ENCODE assay signal across 1 cellular context in genomic region chr1:243254927-243255790, GRCh38.
TF ChIP-seq lines count a peak whose summit lies in the region.

Gene CEP170, minus strand, starts transcription at chr1:243255281. Its CDS starts 30,001 bp downstream, at chr1:243225280.

TF ChIP-seq in HepG2, 621 proteins besides CTCF, POLR2A, EP300 and RAD21 (continued from another document and continues in another):
- TF ChIP-seq, protein P1, sequence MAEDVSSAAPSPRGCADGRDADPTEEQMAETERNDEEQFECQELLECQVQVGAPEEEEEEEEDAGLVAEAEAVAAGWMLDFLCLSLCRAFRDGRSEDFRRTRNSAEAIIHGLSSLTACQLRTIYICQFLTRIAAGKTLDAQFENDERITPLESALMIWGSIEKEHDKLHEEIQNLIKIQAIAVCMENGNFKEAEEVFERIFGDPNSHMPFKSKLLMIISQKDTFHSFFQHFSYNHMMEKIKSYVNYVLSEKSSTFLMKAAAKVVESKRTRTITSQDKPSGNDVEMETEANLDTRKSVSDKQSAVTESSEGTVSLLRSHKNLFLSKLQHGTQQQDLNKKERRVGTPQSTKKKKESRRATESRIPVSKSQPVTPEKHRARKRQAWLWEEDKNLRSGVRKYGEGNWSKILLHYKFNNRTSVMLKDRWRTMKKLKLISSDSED (CRISPR knock-in tag; IDR thresholded peaks at IDR 0.05): no peak
- peak; percentile 61; the same call in 1 of the 2 replicates for TF ChIP-seq SALL1 (CRISPR knock-in tag; IDR thresholded peaks at IDR 0.05)
- no peak for TF ChIP-seq MTA3 (CRISPR knock-in tag; IDR thresholded peaks at IDR 0.05)
- TF ChIP-seq, protein P2, sequence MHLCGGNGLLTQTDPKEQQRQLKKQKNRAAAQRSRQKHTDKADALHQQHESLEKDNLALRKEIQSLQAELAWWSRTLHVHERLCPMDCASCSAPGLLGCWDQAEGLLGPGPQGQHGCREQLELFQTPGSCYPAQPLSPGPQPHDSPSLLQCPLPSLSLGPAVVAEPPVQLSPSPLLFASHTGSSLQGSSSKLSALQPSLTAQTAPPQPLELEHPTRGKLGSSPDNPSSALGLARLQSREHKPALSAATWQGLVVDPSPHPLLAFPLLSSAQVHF (CRISPR knock-in tag; IDR thresholded peaks at IDR 0.05): no peak
- no peak; the same call in 1 of the 2 replicates for TF ChIP-seq ATRX (CRISPR knock-in tag; IDR thresholded peaks at IDR 0.05; ENCODE audit: borderline replicate concordance)
- 0 out of 2 replicates have a peak, but pooled peaks have one; percentile 70 for TF ChIP-seq ZNF224 (CRISPR knock-in tag; IDR thresholded peaks at IDR 0.05)
- TF ChIP-seq, protein P3, sequence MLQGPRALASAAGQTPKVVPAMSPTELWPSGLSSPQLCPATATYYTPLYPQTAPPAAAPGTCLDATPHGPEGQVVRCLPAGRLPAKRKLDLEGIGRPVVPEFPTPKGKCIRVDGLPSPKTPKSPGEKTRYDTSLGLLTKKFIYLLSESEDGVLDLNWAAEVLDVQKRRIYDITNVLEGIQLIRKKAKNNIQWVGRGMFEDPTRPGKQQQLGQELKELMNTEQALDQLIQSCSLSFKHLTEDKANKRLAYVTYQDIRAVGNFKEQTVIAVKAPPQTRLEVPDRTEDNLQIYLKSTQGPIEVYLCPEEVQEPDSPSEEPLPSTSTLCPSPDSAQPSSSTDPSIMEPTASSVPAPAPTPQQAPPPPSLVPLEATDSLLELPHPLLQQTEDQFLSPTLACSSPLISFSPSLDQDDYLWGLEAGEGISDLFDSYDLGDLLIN (CRISPR knock-in tag; IDR thresholded peaks at IDR 0.05; ENCODE audit: borderline replicate concordance): no peak; the same call in 1 of the 2 replicates
- TF ChIP-seq PREB (CRISPR knock-in tag; IDR thresholded peaks at IDR 0.05): no peak
- no peak for TF ChIP-seq HOXA7 (CRISPR knock-in tag; IDR thresholded peaks at IDR 0.05)
- TF ChIP-seq RBAK (CRISPR knock-in tag; IDR thresholded peaks at IDR 0.05): no peak
- no peak for TF ChIP-seq SMARCC2 (IDR thresholded peaks at IDR 0.05)
- no peak for TF ChIP-seq DPF2 (CRISPR knock-in tag; IDR thresholded peaks at IDR 0.05; ENCODE audit: borderline replicate concordance, low read depth)
- no peak for TF ChIP-seq TFAP4 (IDR thresholded peaks at IDR 0.05; ENCODE audit: borderline replicate concordance, low read depth)
- TF ChIP-seq SAFB2 (CRISPR knock-in tag; IDR thresholded peaks at IDR 0.05; ENCODE audit: borderline replicate concordance, low read depth): peak; percentile 92
- TF ChIP-seq GZF1 (CRISPR knock-in tag; IDR thresholded peaks at IDR 0.05): peak; percentile 57; the same call in 1 of the 2 replicates
- no peak for TF ChIP-seq HNF4G (IDR thresholded peaks at IDR 0.05; ENCODE audit: borderline replicate concordance, low read depth, low read length)
- TF ChIP-seq HNF4G (CRISPR knock-in tag; IDR thresholded peaks at IDR 0.05; ENCODE audit: borderline replicate concordance, low read depth): 0 out of 2 replicates have a peak, but pooled peaks have one; percentile 29
- TF ChIP-seq MXD4 (CRISPR knock-in tag; IDR thresholded peaks at IDR 0.05): no peak
- TF ChIP-seq KLF11 (CRISPR knock-in tag; IDR thresholded peaks at IDR 0.05): no peak
- TF ChIP-seq, protein P4, sequence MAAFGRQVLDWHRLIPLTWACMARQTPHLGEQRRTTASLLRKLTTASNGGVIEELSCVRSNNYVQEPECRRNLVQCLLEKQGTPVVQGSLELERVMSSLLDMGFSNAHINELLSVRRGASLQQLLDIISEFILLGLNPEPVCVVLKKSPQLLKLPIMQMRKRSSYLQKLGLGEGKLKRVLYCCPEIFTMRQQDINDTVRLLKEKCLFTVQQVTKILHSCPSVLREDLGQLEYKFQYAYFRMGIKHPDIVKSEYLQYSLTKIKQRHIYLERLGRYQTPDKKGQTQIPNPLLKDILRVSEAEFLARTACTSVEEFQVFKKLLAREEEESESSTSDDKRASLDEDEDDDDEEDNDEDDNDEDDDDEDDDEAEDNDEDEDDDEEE (CRISPR knock-in tag; IDR thresholded peaks at IDR 0.05): no peak
- TF ChIP-seq KDM2A (CRISPR knock-in tag; IDR thresholded peaks at IDR 0.05; ENCODE audit: borderline replicate concordance, low read depth): peak; percentile 42; the same call in 1 of the 2 replicates
- no peak for TF ChIP-seq ZNF205 (CRISPR knock-in tag; IDR thresholded peaks at IDR 0.05)
- no peak for TF ChIP-seq ZNF329 (CRISPR knock-in tag; IDR thresholded peaks at IDR 0.05; ENCODE audit: low read depth)
- TF ChIP-seq, protein P5, sequence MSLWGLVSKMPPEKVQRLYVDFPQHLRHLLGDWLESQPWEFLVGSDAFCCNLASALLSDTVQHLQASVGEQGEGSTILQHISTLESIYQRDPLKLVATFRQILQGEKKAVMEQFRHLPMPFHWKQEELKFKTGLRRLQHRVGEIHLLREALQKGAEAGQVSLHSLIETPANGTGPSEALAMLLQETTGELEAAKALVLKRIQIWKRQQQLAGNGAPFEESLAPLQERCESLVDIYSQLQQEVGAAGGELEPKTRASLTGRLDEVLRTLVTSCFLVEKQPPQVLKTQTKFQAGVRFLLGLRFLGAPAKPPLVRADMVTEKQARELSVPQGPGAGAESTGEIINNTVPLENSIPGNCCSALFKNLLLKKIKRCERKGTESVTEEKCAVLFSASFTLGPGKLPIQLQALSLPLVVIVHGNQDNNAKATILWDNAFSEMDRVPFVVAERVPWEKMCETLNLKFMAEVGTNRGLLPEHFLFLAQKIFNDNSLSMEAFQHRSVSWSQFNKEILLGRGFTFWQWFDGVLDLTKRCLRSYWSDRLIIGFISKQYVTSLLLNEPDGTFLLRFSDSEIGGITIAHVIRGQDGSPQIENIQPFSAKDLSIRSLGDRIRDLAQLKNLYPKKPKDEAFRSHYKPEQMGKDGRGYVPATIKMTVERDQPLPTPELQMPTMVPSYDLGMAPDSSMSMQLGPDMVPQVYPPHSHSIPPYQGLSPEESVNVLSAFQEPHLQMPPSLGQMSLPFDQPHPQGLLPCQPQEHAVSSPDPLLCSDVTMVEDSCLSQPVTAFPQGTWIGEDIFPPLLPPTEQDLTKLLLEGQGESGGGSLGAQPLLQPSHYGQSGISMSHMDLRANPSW (CRISPR knock-in tag; IDR thresholded peaks at IDR 0.05; ENCODE audit: borderline replicate concordance): no peak; the same call in 1 of the 2 replicates
- TF ChIP-seq ZNF503 (CRISPR knock-in tag; IDR thresholded peaks at IDR 0.05): no peak
- TF ChIP-seq ZNF644 (CRISPR knock-in tag; IDR thresholded peaks at IDR 0.05; ENCODE audit: low read depth): no peak
- no peak for TF ChIP-seq TOE1 (CRISPR knock-in tag; IDR thresholded peaks at IDR 0.05)
- TF ChIP-seq, protein P6, sequence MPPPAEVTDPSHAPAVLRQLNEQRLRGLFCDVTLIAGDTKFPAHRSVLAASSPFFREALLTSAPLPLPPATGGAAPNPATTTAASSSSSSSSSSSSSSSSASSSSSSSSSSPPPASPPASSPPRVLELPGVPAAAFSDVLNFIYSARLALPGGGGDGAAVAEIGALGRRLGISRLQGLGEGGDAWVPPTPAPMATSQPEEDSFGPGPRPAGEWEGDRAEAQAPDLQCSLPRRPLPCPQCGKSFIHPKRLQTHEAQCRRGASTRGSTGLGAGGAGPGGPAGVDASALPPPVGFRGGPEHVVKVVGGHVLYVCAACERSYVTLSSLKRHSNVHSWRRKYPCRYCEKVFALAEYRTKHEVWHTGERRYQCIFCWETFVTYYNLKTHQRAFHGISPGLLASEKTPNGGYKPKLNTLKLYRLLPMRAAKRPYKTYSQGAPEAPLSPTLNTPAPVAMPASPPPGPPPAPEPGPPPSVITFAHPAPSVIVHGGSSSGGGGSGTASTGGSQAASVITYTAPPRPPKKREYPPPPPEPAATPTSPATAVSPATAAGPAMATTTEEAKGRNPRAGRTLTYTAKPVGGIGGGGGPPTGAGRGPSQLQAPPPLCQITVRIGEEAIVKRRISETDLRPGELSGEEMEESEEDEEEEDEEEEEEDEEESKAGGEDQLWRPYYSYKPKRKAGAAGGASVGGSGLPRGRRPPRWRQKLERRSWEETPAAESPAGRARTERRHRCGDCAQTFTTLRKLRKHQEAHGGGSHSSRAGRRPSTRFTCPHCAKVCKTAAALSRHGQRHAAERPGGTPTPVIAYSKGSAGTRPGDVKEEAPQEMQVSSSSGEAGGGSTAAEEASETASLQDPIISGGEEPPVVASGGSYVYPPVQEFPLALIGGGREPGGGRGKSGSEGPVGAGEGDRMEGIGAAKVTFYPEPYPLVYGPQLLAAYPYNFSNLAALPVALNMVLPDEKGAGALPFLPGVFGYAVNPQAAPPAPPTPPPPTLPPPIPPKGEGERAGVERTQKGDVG (CRISPR knock-in tag; IDR thresholded peaks at IDR 0.05; ENCODE audit: borderline replicate concordance): no peak
- no peak for TF ChIP-seq MED8 (CRISPR knock-in tag; IDR thresholded peaks at IDR 0.05; ENCODE audit: insufficient replicate concordance)
- TF ChIP-seq RFX1 (IDR thresholded peaks at IDR 0.05): no peak
- TF ChIP-seq POLR2G (IDR thresholded peaks at IDR 0.05; ENCODE audit: low read depth, low read length): peak; percentile 61; the same call in 1 of the 2 replicates
- TF ChIP-seq TFE3 (CRISPR knock-in tag; IDR thresholded peaks at IDR 0.05): no peak; the same call in 1 of the 2 replicates
- TF ChIP-seq ZNF792 (CRISPR knock-in tag; IDR thresholded peaks at IDR 0.05): no peak; the same call in 1 of the 2 replicates
- TF ChIP-seq, protein P7, sequence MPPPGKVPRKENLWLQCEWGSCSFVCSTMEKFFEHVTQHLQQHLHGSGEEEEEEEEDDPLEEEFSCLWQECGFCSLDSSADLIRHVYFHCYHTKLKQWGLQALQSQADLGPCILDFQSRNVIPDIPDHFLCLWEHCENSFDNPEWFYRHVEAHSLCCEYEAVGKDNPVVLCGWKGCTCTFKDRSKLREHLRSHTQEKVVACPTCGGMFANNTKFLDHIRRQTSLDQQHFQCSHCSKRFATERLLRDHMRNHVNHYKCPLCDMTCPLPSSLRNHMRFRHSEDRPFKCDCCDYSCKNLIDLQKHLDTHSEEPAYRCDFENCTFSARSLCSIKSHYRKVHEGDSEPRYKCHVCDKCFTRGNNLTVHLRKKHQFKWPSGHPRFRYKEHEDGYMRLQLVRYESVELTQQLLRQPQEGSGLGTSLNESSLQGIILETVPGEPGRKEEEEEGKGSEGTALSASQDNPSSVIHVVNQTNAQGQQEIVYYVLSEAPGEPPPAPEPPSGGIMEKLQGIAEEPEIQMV (CRISPR knock-in tag; IDR thresholded peaks at IDR 0.05; ENCODE audit: low read depth): peak; percentile 27; the same call in 1 of the 2 replicates
- TF ChIP-seq, protein P8, sequence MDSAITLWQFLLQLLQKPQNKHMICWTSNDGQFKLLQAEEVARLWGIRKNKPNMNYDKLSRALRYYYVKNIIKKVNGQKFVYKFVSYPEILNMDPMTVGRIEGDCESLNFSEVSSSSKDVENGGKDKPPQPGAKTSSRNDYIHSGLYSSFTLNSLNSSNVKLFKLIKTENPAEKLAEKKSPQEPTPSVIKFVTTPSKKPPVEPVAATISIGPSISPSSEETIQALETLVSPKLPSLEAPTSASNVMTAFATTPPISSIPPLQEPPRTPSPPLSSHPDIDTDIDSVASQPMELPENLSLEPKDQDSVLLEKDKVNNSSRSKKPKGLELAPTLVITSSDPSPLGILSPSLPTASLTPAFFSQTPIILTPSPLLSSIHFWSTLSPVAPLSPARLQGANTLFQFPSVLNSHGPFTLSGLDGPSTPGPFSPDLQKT (CRISPR knock-in tag; IDR thresholded peaks at IDR 0.05; ENCODE audit: borderline replicate concordance): no peak
- no peak for TF ChIP-seq KDM3A (CRISPR knock-in tag; IDR thresholded peaks at IDR 0.05; ENCODE audit: low read depth)
- TF ChIP-seq CEBPB (IDR thresholded peaks at IDR 0.05; ENCODE audit: borderline replicate concordance, low read depth, low read length): no peak
